22 cellular contexts compared by ENCODE assay signal in genomic region chr1:235697517-235697916, GRCh38. TPM values are rescaled to one million over a fixed set of nuclear protein-coding genes. Genes with fewer than 3 reads are reported as not detected.
DNase-seq lines count a peak whose midpoint lies in the region; ATAC-seq and FAIRE-seq lines count a peak whose summit lies in the region.
"Had no signal": no experiment of that assay in that cellular context is flagged by ENCODE, and none has a peak within 500 bp of the region (broad histone marks: within the 10 kb centered on the region; RNA-seq: fewer than 3 reads in every experiment).

No MANE protein-coding gene starts in this region.

- CTCF ChIA-PET in activated CD4-positive, alpha-beta memory T cell treated with anti-CD3 and anti-CD28 coated beads for 36 hours (lab: Charles Lee), result interaction anchor here (0.6 to 2.1 kb wide), 4 partner anchors 99 to 593 kb away, joined by 3 to 8 read pairs (median 4); no protein-coding TSS in a partner anchor
- CTCF ChIA-PET in activated CD4-positive, alpha-beta memory T cell treated with anti-CD3 and anti-CD28 coated beads, Interleukin-2, amount 10 ng/mL, durations not matched to agents 7 days and 5 days (lab: Charles Lee), result no interaction called here

- peaks cover 16% of the 10 kb centered on the region for H3K4me1 Mint-ChIP-seq in activated CD4-positive, alpha-beta memory T cell treated with anti-CD3 and anti-CD28 coated beads for 36 hours (ENCODE audit: low read depth)
- peaks cover 7% of the 10 kb centered on the region for H3K4me1 Mint-ChIP-seq in activated CD4-positive, alpha-beta memory T cell treated with anti-CD3 and anti-CD28 coated beads, Interleukin-2, amount 10 ng/mL, durations not matched to agents 7 days and 5 days
- peaks cover 7 to 15% of the 10 kb centered on the region in 2 donors for H3K4me1 Mint-ChIP-seq in immature natural killer cell
- H3K4me1 Mint-ChIP-seq: nephron progenitor cell had no signal

- H3K27ac Mint-ChIP-seq in activated CD4-positive, alpha-beta memory T cell treated with anti-CD3 and anti-CD28 coated beads for 36 hours, result peak overlapping the region; percentile 58
- H3K27ac Mint-ChIP-seq in activated CD4-positive, alpha-beta memory T cell treated with anti-CD3 and anti-CD28 coated beads, Interleukin-2, amount 10 ng/mL, durations not matched to agents 7 days and 5 days, result no peak overlapping the region
- peak overlapping the region; percentile 8 to 76 (median 38) for H3K27ac Mint-ChIP-seq in immature natural killer cell
- H3K27ac Mint-ChIP-seq: nephron progenitor cell had no signal

- H3K4me3 Mint-ChIP-seq in activated CD4-positive, alpha-beta memory T cell treated with anti-CD3 and anti-CD28 coated beads for 36 hours, result no peak overlapping the region
- H3K4me3 Mint-ChIP-seq in activated CD4-positive, alpha-beta memory T cell treated with anti-CD3 and anti-CD28 coated beads, Interleukin-2, amount 10 ng/mL, durations not matched to agents 7 days and 5 days, result no peak overlapping the region
- H3K4me3 Mint-ChIP-seq in immature natural killer cell, result peak overlapping the region in 3 of 5 donors; percentile 4 to 35 (median 27)
- H3K4me3 Mint-ChIP-seq: nephron progenitor cell had no signal

- POLR2A ChIA-PET in activated CD4-positive, alpha-beta memory T cell treated with anti-CD3 and anti-CD28 coated beads for 36 hours (lab: Charles Lee), result interaction anchor here (0.6 kb wide), 1 partner anchor 56 kb away, joined by 3 read pairs; no protein-coding TSS in a partner anchor
- POLR2A ChIA-PET in activated CD4-positive, alpha-beta memory T cell treated with anti-CD3 and anti-CD28 coated beads, Interleukin-2, amount 10 ng/mL, durations not matched to agents 7 days and 5 days (lab: Charles Lee), result interaction anchor here (0.9 kb wide), 1 partner anchor 16 kb away, joined by 3 read pairs; no protein-coding TSS in a partner anchor

- H3K27me3 Mint-ChIP-seq in activated CD4-positive, alpha-beta memory T cell treated with anti-CD3 and anti-CD28 coated beads for 36 hours, result no peaks in the 10 kb centered on the region
- no peaks in the 10 kb centered on the region for H3K27me3 Mint-ChIP-seq in activated CD4-positive, alpha-beta memory T cell treated with anti-CD3 and anti-CD28 coated beads, Interleukin-2, amount 10 ng/mL, durations not matched to agents 7 days and 5 days
- peaks cover 2 to 6% (median 2%) of the 10 kb centered on the region in 3 donors for H3K27me3 Mint-ChIP-seq in immature natural killer cell (ENCODE audit: low read depth in 3 of 3)

- peak; percentile 46 for FAIRE-seq in TTC549 (lab: Jason Lieb, UNC)
- FAIRE-seq: A549, GM12891 had no signal

- H3K36me3 Mint-ChIP-seq in activated CD4-positive, alpha-beta memory T cell treated with anti-CD3 and anti-CD28 coated beads for 36 hours, result peaks cover 55% of the 10 kb centered on the region
- H3K36me3 Mint-ChIP-seq in activated CD4-positive, alpha-beta memory T cell treated with anti-CD3 and anti-CD28 coated beads, Interleukin-2, amount 10 ng/mL, durations not matched to agents 7 days and 5 days (ENCODE audit: low read depth), result peaks cover 40% of the 10 kb centered on the region
- peaks cover 34 to 73% (median 56%) of the 10 kb centered on the region in 3 donors for H3K36me3 Mint-ChIP-seq in immature natural killer cell

- ATAC-seq in HG03469 (IDR thresholded peaks at IDR 0.05; ENCODE audit: unreplicated experiment) (no peak), Right ventricle myocardium inferior (no peak)
- ATAC-seq: A549, HCT116 had no signal

- intact Hi-C loops in activated CD4-positive, alpha-beta memory T cell treated with anti-CD3 and anti-CD28 coated beads for 36 hours (cut with micrococcal nuclease), result loop anchor here (2.0 kb wide), 2 partner anchors 55 to 301 kb away; no protein-coding TSS in a partner anchor
- intact Hi-C loops in Right ventricle myocardium inferior (cut with DNase I), result no loop called here

- no peaks in the 10 kb centered on the region for H3K9me3 Mint-ChIP-seq in activated CD4-positive, alpha-beta memory T cell treated with anti-CD3 and anti-CD28 coated beads for 36 hours
- no peaks in the 10 kb centered on the region for H3K9me3 Mint-ChIP-seq in activated CD4-positive, alpha-beta memory T cell treated with anti-CD3 and anti-CD28 coated beads, Interleukin-2, amount 10 ng/mL, durations not matched to agents 7 days and 5 days
- no peaks in the 10 kb centered on the region for H3K9me3 Mint-ChIP-seq in immature natural killer cell
- H3K9me3 Mint-ChIP-seq: nephron progenitor cell had no signal

- no peak for DNase-seq in activated CD4-positive, alpha-beta memory T cell treated with anti-CD3 and anti-CD28 coated beads for 36 hours
- no peak for DNase-seq in activated CD4-positive, alpha-beta memory T cell treated with anti-CD3 and anti-CD28 coated beads, Interleukin-2, amount 10 ng/mL, durations not matched to agents 7 days and 5 days
- peak; percentile 10 for DNase-seq in ELR (ENCODE audit: low read depth)
- DNase-seq in immature natural killer cell, result peak; percentile 38 to 64 (median 60)
- no peak for DNase-seq in Right ventricle myocardium inferior (ENCODE audit: missing footprints)
- no peak for DNase-seq in dermis blood vessel endothelial cell
- DNase-seq: activated CD8-positive, alpha-beta memory T cell treated with anti-CD3 and anti-CD28 coated beads, Interleukin-2, amount 50 U/mL, for 48 hours; caudate nucleus; KG1; MV-4-11; NCI-H187; NCI-H82; nephron progenitor cell; PC-9; SJCRH30; stimulated activated CD8-positive, alpha-beta memory T cell treated with anti-CD3 and anti-CD28 coated beads, Interleukin-4, amount 100 ng/mL, for 48 hours; testis had no signal

RNA-seq across cellular contexts. Expression of gene GNG4, which starts 47.9 kb away (rescaled TPM):
- total RNA-seq in activated CD4-positive, alpha-beta memory T cell treated with anti-CD3 and anti-CD28 coated beads for 36 hours, result 1 to 10 TPM in 1 of 2 experiments, under 1 TPM in 1; 0.88 to 1.8 TPM
- under 1 TPM; 0.18 TPM for total RNA-seq in activated CD4-positive, alpha-beta memory T cell treated with anti-CD3 and anti-CD28 coated beads, Interleukin-2, amount 10 ng/mL, durations not matched to agents 7 days and 5 days
- polyA plus RNA-seq in immature natural killer cell, result not detected
- not detected for total RNA-seq in Right ventricle myocardium inferior
- total RNA-seq in dermis blood vessel endothelial cell, result 0.17 and 1.2 TPM in 2 replicates

Comparison
In these comparisons a context has a peak if more than half of its experiments do, and no peak if none do; other contexts are left out.
1. DNase-seq: peak in ELR (single experiment) and immature natural killer cell (3 of 3); none in activated CD4-positive, alpha-beta memory T cell treated with anti-CD3 and anti-CD28 coated beads for 36 hours (single experiment), activated CD4-positive, alpha-beta memory T cell treated with anti-CD3 and anti-CD28 coated beads, Interleukin-2, amount 10 ng/mL, durations not matched to agents 7 days and 5 days (single experiment), Right ventricle myocardium inferior (single experiment) and dermis blood vessel endothelial cell (single experiment).
2. H3K4me3 Mint-ChIP-seq: peak in immature natural killer cell (3 of 5); none in activated CD4-positive, alpha-beta memory T cell treated with anti-CD3 and anti-CD28 coated beads for 36 hours (single experiment) and activated CD4-positive, alpha-beta memory T cell treated with anti-CD3 and anti-CD28 coated beads, Interleukin-2, amount 10 ng/mL, durations not matched to agents 7 days and 5 days (single experiment).